14 cellular contexts compared by ENCODE assay signal in the genomic region with DNA sequence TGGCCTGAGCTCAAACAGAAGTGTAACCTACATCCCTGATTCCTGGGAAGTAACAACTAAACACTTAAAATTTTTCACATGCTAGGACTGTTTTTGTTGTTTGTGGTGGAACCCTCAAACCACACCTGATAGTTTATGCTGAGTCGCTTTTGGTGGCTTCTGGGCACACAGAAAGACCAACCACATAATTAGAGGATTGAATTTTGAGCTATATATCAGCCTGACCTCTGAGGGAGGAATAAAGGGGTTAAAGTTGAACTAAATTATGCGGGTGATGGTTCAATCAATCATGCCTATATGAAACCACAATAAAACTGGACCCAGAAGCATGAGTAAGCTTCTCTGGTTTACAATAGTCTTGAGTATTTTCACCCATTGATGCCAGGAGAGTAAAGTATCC.
"Had no signal": no experiment of that assay in that cellular context is flagged by ENCODE, and none has a peak within 500 bp of the region (broad histone marks: within the 10 kb centered on the region; RNA-seq: fewer than 3 reads in every experiment).

No MANE protein-coding gene starts in this region.

- ATAC-seq: activated CD4-positive, alpha-beta T cell treated with anti-CD3 and anti-CD28 coated beads for 36 hours; activated T-cell treated with anti-CD3 and anti-CD28 coated beads, Interleukin-2, amount 50 U/mL, for 4 hours; naive thymus-derived CD8-positive, alpha-beta T cell had no signal

- DNase-seq: activated CD4-positive, alpha-beta memory T cell treated with anti-CD3 and anti-CD28 coated beads, Interleukin-2, amount 10 ng/mL, durations not matched to agents 7 days and 5 days; activated CD4-positive, alpha-beta T cell treated with anti-CD3 and anti-CD28 coated beads for 36 hours; activated effector memory CD4-positive, alpha-beta T cell treated with Interleukin-2 at 50 U/mL for 16 hours; activated T-cell treated with anti-CD3 and anti-CD28 coated beads, Interleukin-2, amount 50 U/mL, for 4 hours; hippocampal formation; kidney; left ventricle myocardium inferior; naive thymus-derived CD8-positive, alpha-beta T cell; stimulated activated CD4-positive, alpha-beta T cell treated with anti-CD3 and anti-CD28 coated beads, Interleukin-12 subunit alpha, Interleukin-12 subunit beta, amount 100 ng/mL, for 4 hours; stimulated activated CD4-positive, alpha-beta T cell treated with anti-CD3 and anti-CD28 coated beads, Interleukin-2, amount 100 ng/mL, for 24 hours; stomach; testis; upper lobe of left lung; WERI-Rb-1 had no signal

- H3K4me3 ChIP-seq: left ventricle myocardium inferior, stomach, testis, upper lobe of left lung had no signal
